22 cellular contexts compared by ENCODE assay signal in the genomic region with DNA sequence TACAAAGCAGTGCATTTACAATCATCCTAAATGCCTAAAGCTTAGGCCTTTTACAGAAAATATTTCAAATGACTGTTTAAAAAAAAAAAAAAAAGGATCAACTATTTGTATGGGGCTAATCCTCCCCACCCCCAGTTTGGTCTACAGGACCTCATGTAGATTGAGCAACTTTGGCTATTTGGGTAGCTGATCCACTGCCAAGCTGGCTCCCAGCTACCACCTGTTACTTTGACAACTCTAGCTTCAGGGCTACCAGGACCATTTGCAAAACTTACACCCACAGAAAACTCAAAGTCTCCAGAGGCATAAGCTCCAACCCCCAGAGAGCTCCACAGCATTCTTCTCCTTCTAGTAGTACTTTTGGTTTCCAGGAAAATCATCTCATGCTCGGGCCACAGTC. TPM values are rescaled to one million over a fixed set of nuclear protein-coding genes. Genes with fewer than 3 reads are reported as not detected.
DNase-seq lines count a peak whose midpoint lies in the region; ATAC-seq and TF ChIP-seq lines count a peak whose summit lies in the region.
"Had no signal": no experiment of that assay in that cellular context is flagged by ENCODE, and none has a peak within 500 bp of the region (broad histone marks: within the 10 kb centered on the region; RNA-seq: fewer than 3 reads in every experiment).

No MANE protein-coding gene starts in this region.

- no peak for TF ChIP-seq CTCF in AG10803 (conservative IDR thresholded peaks at IDR 0.05; ENCODE audit: low read length)

- no peak overlapping the region for H3K4me3 ChIP-seq in AG10803 (ENCODE audit: low read length)
- H3K4me3 ChIP-seq: adrenal gland, Peyer's patch, SJSA1 had no signal

- DNase-seq in AG10803 (ENCODE audit: low read depth), result peak; percentile 69
- DNase-seq in EL, result peak; percentile 16
- peak; percentile 15 for DNase-seq in RPMI7951 (ENCODE audit: low read depth)
- peak; percentile 87 for DNase-seq in myocyte (ENCODE audit: low read depth)
- DNase-seq in COLO829 (ENCODE audit: low spot score), result no peak
- DNase-seq in foreskin melanocyte, result no peak
- DNase-seq: activated CD4-positive, CD25-positive, alpha-beta regulatory T cell treated with anti-CD3 and anti-CD28 coated beads, Interleukin-2, amount 50 U/mL, for 72 hours; activated CD8-positive, alpha-beta T cell treated with anti-CD3 and anti-CD28 coated beads for 36 hours; activated gamma-delta T cell; brain microvascular endothelial cell; effector CD8-positive, alpha-beta T cell; HFFc6; NCI-H1436 treated with DMSO at 0.1 percent for 48 hours; NCI-H510A; NK-92 treated with Interleukin-12 subunit alpha and Interleukin-12 subunit beta, amount 100 ng/mL, for 24 hours; Peyer's patch; stimulated activated CD4-positive, alpha-beta T cell treated with anti-CD3 and anti-CD28 coated beads, Interleukin-2, amount 100 ng/mL, for 48 hours; T-cell had no signal

- ATAC-seq in GM19455 (IDR thresholded peaks at IDR 0.05; ENCODE audit: unreplicated experiment), result no peak
- ATAC-seq: activated CD8-positive, alpha-beta T cell treated with anti-CD3 and anti-CD28 coated beads for 36 hours; stimulated activated effector memory CD8-positive, alpha-beta T cell treated with anti-CD3 and anti-CD28 coated beads, Interleukin-12 subunit alpha, Interleukin-12 subunit beta, amount 100 ng/mL, for 72 hours; T-cell had no signal

RNA-seq across cellular contexts. Expression of gene JAK1, which starts 29.4 kb away (rescaled TPM):
- total RNA-seq in RPMI7951 (2014; rRNA removed; shearing (Covaris generic)), result 59.0 and 72.1 TPM in 2 replicates
- 62.1 and 75.1 TPM in 2 replicates for total RNA-seq in myocyte
- 40.2 TPM for polyA plus RNA-seq in myocyte (2012)

Comparison
In these comparisons a context has a peak if more than half of its experiments do, and no peak if none do; other contexts are left out.
1. DNase-seq: peak in AG10803 (single experiment), EL (single experiment), RPMI7951 (single experiment) and myocyte (single experiment); none in COLO829 (single experiment) and foreskin melanocyte (single experiment).